ENCODE assay signal across 1 cellular context in the genomic region with DNA sequence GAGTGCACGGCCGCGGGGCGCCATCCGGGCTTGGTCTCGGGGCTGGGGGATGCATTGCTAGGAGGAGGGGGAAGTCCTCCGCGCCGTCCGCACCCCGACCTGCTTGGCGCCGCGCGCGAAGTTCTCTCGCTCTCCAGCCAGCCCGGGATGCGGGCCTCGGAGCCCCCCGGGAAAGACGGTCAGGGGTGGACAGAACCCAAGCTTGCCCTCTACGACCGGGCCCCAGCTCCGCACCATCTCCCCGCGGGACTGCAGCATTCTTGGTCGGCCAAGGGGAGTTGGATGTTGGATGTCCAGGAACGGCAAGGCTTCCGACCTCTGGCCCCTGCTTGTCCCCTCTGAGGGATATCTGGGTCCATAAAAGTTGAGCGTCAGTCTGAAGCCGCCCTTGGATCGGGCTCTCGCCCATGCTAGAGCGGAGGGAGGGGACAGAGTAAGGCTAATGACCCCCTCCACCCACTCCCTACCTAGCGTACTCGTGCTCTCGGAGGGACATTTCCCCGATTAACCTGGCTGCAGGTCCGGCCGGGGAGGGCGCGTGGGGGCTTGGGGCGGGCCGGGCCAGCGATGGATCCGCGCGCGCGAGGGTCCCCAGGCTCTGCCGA.
TF ChIP-seq lines count a peak whose summit lies in the region.

No MANE protein-coding gene starts in this region.

TF ChIP-seq in WTC11, 78 proteins besides CTCF, POLR2A, EP300 and RAD21 (continued from another document):
- TF ChIP-seq, protein P1, sequence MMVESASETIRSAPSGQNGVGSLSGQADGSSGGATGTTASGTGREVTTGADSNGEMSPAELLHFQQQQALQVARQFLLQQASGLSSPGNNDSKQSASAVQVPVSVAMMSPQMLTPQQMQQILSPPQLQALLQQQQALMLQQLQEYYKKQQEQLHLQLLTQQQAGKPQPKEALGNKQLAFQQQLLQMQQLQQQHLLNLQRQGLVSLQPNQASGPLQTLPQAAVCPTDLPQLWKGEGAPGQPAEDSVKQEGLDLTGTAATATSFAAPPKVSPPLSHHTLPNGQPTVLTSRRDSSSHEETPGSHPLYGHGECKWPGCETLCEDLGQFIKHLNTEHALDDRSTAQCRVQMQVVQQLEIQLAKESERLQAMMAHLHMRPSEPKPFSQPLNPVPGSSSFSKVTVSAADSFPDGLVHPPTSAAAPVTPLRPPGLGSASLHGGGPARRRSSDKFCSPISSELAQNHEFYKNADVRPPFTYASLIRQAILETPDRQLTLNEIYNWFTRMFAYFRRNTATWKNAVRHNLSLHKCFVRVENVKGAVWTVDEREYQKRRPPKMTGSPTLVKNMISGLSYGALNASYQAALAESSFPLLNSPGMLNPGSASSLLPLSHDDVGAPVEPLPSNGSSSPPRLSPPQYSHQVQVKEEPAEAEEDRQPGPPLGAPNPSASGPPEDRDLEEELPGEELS (CRISPR knock-in tag; IDR thresholded peaks at IDR 0.05) = no peak
- TF ChIP-seq MXD4 (CRISPR knock-in tag; IDR thresholded peaks at IDR 0.05; ENCODE audit: borderline replicate concordance) (no peak), TP53 (CRISPR knock-in tag; IDR thresholded peaks at IDR 0.05) (no peak)
- TF ChIP-seq, protein P2, sequence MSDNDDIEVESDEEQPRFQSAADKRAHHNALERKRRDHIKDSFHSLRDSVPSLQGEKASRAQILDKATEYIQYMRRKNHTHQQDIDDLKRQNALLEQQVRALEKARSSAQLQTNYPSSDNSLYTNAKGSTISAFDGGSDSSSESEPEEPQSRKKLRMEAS (CRISPR knock-in tag; IDR thresholded peaks at IDR 0.05) = 0 out of 2 replicates have a peak, but pooled peaks have one; percentile 20
